Comparison of ENCODE assay signal across 1 cellular context in the genomic region with DNA sequence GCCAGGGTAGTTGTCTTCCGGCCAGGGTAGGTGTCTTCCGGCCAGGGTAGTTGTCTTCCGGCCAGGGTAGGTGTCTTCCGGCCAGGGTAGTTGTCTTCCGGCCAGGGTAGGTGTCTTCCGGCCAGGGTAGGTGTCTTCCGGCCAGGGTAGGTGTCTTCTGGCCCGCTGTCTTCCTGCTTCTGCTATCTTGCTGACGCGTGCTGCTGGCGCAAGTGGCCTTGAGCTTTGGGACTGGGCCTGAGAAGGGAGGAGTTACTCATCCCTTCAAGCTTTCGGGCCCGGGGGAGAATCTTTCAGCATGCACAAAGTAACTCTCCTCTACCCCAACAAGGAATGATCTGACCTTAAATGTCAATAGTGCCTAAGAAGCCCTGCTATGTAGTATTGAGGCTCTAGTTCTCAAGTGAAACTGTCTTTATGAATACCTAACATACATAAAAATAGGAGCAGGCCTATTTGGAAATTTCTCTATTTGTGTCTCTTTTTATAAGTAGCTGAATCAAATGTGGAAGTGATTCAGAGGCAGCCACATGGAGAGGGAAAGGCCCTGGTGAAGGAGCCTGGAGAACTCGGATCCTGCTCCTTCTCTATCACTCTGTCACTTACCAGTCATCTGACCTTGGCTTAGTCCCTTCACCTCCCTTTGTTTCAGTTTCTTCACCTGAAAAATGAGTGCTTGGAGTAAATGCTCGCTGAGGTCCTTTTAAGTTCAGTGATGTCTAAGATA.
TF ChIP-seq lines count a peak whose summit lies in the region.

No MANE protein-coding gene starts in this region.

TF ChIP-seq in GM12878, 131 proteins besides CTCF, POLR2A, EP300 and RAD21 (continued from another document):
- TF ChIP-seq, protein P1, sequence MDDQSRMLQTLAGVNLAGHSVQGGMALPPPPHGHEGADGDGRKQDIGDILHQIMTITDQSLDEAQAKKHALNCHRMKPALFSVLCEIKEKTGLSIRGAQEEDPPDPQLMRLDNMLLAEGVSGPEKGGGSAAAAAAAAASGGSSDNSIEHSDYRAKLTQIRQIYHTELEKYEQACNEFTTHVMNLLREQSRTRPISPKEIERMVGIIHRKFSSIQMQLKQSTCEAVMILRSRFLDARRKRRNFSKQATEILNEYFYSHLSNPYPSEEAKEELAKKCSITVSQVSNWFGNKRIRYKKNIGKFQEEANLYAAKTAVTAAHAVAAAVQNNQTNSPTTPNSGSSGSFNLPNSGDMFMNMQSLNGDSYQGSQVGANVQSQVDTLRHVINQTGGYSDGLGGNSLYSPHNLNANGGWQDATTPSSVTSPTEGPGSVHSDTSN (IDR thresholded peaks at IDR 0.05; ENCODE audit: insufficient replicate concordance, low read depth, low read length): no peak
- TF ChIP-seq NR2C2 (IDR thresholded peaks at IDR 0.05; ENCODE audit: borderline replicate concordance, control insufficient read depth, insufficient read length, low read depth) (no peak), SMARCA5 (IDR thresholded peaks at IDR 0.05) (no peak), ZNF207 (IDR thresholded peaks at IDR 0.05; ENCODE audit: borderline replicate concordance) (no peak), GABPA (IDR thresholded peaks at IDR 0.05; ENCODE audit: low read depth) (no peak), CHD1 (IDR thresholded peaks at IDR 0.05; ENCODE audit: low read depth, low read length) (no peak), PAX5 (IDR thresholded peaks at IDR 0.05; ENCODE audit: borderline replicate concordance, low read depth, low read length) (no peak)
